27 cellular contexts compared by ENCODE assay signal in the genomic region with DNA sequence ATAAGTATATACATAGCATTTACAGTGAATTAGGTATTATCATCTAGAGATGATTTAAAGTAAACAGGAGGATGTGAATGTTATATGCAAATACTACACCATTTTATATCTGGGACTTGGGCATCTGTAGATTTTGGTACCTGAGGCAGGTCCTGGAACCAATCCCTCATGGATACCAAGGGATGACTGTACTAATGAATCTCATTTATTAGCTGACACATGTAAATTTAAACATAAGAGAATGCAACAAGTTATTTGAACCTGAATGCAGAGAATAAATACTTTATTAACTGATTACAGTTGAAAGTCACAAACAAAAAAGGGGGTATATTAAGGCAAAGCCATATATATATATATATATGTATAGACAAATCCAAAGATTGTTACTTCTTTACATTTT.
"Had no signal": no experiment of that assay in that cellular context is flagged by ENCODE, and none has a peak within 500 bp of the region (broad histone marks: within the 10 kb centered on the region; RNA-seq: fewer than 3 reads in every experiment).

No MANE protein-coding gene starts in this region.

- H3K9me3 ChIP-seq: stomach, suprapubic skin, testis, thoracic aorta, thyroid gland, tibial artery, tibial nerve, transverse colon, upper lobe of left lung, upper lobe of right lung, uterus, vagina had no signal

- FAIRE-seq: urothelium cell line had no signal

- H3K27me3 ChIP-seq: stomach, suprapubic skin, testis, thyroid gland, tibial artery, tibial nerve, transverse colon, upper lobe of left lung, upper lobe of right lung, uterus, vagina had no signal

- H3K36me3 ChIP-seq: uterus had no signal

- H3K27ac ChIP-seq: stomach, suprapubic skin, testis, thoracic aorta, thyroid gland, tibial artery, tibial nerve, transverse colon, upper lobe of left lung, upper lobe of right lung, uterus, vagina had no signal

- ATAC-seq: stimulated activated effector memory CD8-positive, alpha-beta T cell treated with anti-CD3 and anti-CD28 coated beads, Interleukin-12 subunit alpha, Interleukin-12 subunit beta, amount 100 ng/mL, for 72 hours; stimulated activated memory B cell treated with anti-CD40 and anti-IgM and Interleukin-4, amounts not matched to agents 10 μg/mL and 1 μg/mL and 100 μg/mL, for 72 hours; stimulated activated naive B cell treated with anti-CD40 and anti-IgM and Interleukin-4, amounts not matched to agents 10 μg/mL and 1 μg/mL and 100 μg/mL, for 72 hours; stimulated activated naive CD8-positive, alpha-beta T cell treated with anti-CD3 and anti-CD28 coated beads, Interleukin-15, amount 100 ng/mL, for 72 hours; stimulated activated naive CD8-positive, alpha-beta T cell treated with anti-CD3 and anti-CD28 coated beads, Interleukin-15, Interleukin-2, amounts not matched to agents 100 U/mL and 50 U/mL, for 24 hours; upper lobe of right lung had no signal

- DNase-seq: stimulated activated CD4-positive, alpha-beta T cell treated with anti-CD3 and anti-CD28 coated beads, Interleukin-2, amount 100 ng/mL, for 48 hours; stimulated activated CD4-positive, alpha-beta T cell treated with anti-CD3 and anti-CD28 coated beads, Interleukin-4, amount 100 ng/mL, for 1 hour; stimulated activated CD4-positive, alpha-beta T cell treated with anti-CD3 and anti-CD28 coated beads, Interleukin-4, amount 100 ng/mL, for 24 hours; stimulated activated CD4-positive, alpha-beta T cell treated with anti-CD3 and anti-CD28 coated beads, Interleukin-4, amount 100 ng/mL, for 4 hours; stimulated activated CD8-positive, alpha-beta memory T cell treated with anti-CD3 and anti-CD28 coated beads, Interleukin-4, amount 100 ng/mL, for 48 hours; stimulated activated naive B cell treated with anti-CD40 and anti-IgM and Interleukin-4, amounts not matched to agents 10 μg/mL and 1 μg/mL and 100 μg/mL, for 72 hours; stimulated activated naive CD4-positive, alpha-beta T cell; stimulated activated naive CD4-positive, alpha-beta T cell treated with Interleukin-2 at 50 U/mL for 16 hours; stimulated activated naive CD8-positive, alpha-beta T cell treated with anti-CD3 and anti-CD28 coated beads, Interleukin-15, amount 100 ng/mL, for 72 hours; stimulated activated naive CD8-positive, alpha-beta T cell treated with anti-CD3 and anti-CD28 coated beads, Interleukin-15, Interleukin-2, amounts not matched to agents 100 U/mL and 50 U/mL, for 24 hours; stomach; substantia nigra; testis; thyroid gland; tibial artery; transverse colon; trophoblast cell; upper lobe of left lung; upper lobe of right lung; uterus had no signal

- H3K4me1 ChIP-seq: stomach, suprapubic skin, testis, thyroid gland, tibial artery, tibial nerve, transverse colon, upper lobe of left lung, upper lobe of right lung, uterus, vagina had no signal

- H3K4me3 ChIP-seq: stomach, suprapubic skin, testis, thoracic aorta, thyroid gland, tibial artery, tibial nerve, transverse colon, upper lobe of left lung, upper lobe of right lung, uterus, vagina had no signal
